Comparison of ENCODE assay signal across 15 cellular contexts in genomic region chr10:118692911-118693310, GRCh38.
DNase-seq lines count a peak whose midpoint lies in the region; ATAC-seq, FAIRE-seq and TF ChIP-seq lines count a peak whose summit lies in the region.
"Had no signal": no experiment of that assay in that cellular context is flagged by ENCODE, and none has a peak within 500 bp of the region (broad histone marks: within the 10 kb centered on the region; RNA-seq: fewer than 3 reads in every experiment).

No MANE protein-coding gene starts in this region.

- H3K4me3 Mint-ChIP-seq in activated CD8-positive, alpha-beta T cell treated with anti-CD3 and anti-CD28 coated beads, Interleukin-2, amount 10 ng/mL, durations not matched to agents 7 days and 5 days, result no peak overlapping the region
- H3K4me3 Mint-ChIP-seq: nephron progenitor cell had no signal

- no peak overlapping the region for H3K4me3 ChIP-seq in RWPE2 (ENCODE audit: severe bottlenecking)
- H3K4me3 ChIP-seq in sigmoid colon, result no peak overlapping the region
- H3K4me3 ChIP-seq: SJCRH30, tibial artery had no signal

- no peaks in the 10 kb centered on the region for H3K27me3 Mint-ChIP-seq in activated CD8-positive, alpha-beta T cell treated with anti-CD3 and anti-CD28 coated beads, Interleukin-2, amount 10 ng/mL, durations not matched to agents 7 days and 5 days (ENCODE audit: low read depth)

- H3K36me3 ChIP-seq in RWPE2 (ENCODE audit: low read depth) (peaks cover 58% of the 10 kb centered on the region), sigmoid colon (peaks cover 0 to 23% (median 6%) of the 10 kb centered on the region in 4 donors)

- TF ChIP-seq POLR2A in sigmoid colon (IDR thresholded peaks at IDR 0.05) (no peak), GM12892 (IDR thresholded peaks at IDR 0.05; ENCODE audit: low read depth, low read length) (no peak)

- no peak for TF ChIP-seq CTCF in RWPE2 (IDR thresholded peaks at IDR 0.05; ENCODE audit: poor library complexity, severe bottlenecking)
- no peak for TF ChIP-seq CTCF in sigmoid colon (IDR thresholded peaks at IDR 0.05)

- H3K27ac Mint-ChIP-seq in activated CD8-positive, alpha-beta T cell treated with anti-CD3 and anti-CD28 coated beads, Interleukin-2, amount 10 ng/mL, durations not matched to agents 7 days and 5 days, result no peak overlapping the region
- H3K27ac Mint-ChIP-seq: nephron progenitor cell had no signal

- WGBS in sigmoid colon, 2 donors, result 74 to 81% methylated on average over 3 of the region's 3 CpGs

- peak; percentile 90 for DNase-seq in GM04504 (ENCODE audit: low read depth)
- no peak for DNase-seq in RWPE2 (ENCODE audit: low spot score)
- DNase-seq in fibroblast of peridontal ligament (ENCODE audit: extremely low read depth), result peak; percentile 99
- no peak for DNase-seq in sigmoid colon
- no peak for DNase-seq in activated CD8-positive, alpha-beta T cell treated with anti-CD3 and anti-CD28 coated beads, Interleukin-2, amount 10 ng/mL, durations not matched to agents 7 days and 5 days
- DNase-seq in GM12892 (ENCODE audit: insufficient read length), result no peak
- no peak for DNase-seq in KBM-7
- DNase-seq: dermis blood vessel endothelial cell, DND-41, KG1, NCI-H2227 treated with DMSO at 0.1 percent for 48 hours, nephron progenitor cell, SJCRH30, tibial artery had no signal

- no peak for TF ChIP-seq EP300 in sigmoid colon (IDR thresholded peaks at IDR 0.05)

- in situ Hi-C loops in KBM-7 (cut with MboI; ENCODE audit: low pct_unique_long_range_greater_than_20kb, low sequenced_read_pairs), result no loop called here

- FAIRE-seq in GM12892 (lab: Jason Lieb, UNC), result no peak

- intact Hi-C loops in sigmoid colon (cut with DNase I), result loop anchor here (5.0 kb wide), 1 partner anchor 56 kb away; no protein-coding TSS in a partner anchor

- POLR2A ChIA-PET in activated CD8-positive, alpha-beta T cell treated with anti-CD3 and anti-CD28 coated beads, Interleukin-2, amount 10 ng/mL, durations not matched to agents 7 days and 5 days (lab: Charles Lee), result no interaction called here

- CTCF ChIA-PET in activated CD8-positive, alpha-beta T cell treated with anti-CD3 and anti-CD28 coated beads, Interleukin-2, amount 10 ng/mL, durations not matched to agents 7 days and 5 days (lab: Charles Lee), result interaction anchor here (1.7 kb wide), 1 partner anchor 28 kb away, joined by 6 read pairs; no protein-coding TSS in a partner anchor

- H3K27ac ChIP-seq in RWPE2 (ENCODE audit: poor library complexity, severe bottlenecking) (peak overlapping the region; percentile 28), sigmoid colon (peak overlapping the region; percentile 52 to 79 (median 76))
- H3K27ac ChIP-seq: SJCRH30, tibial artery had no signal

- peak; percentile 91 for ATAC-seq in RWPE2 (ENCODE audit: low read depth)
- no peak for ATAC-seq in activated CD8-positive, alpha-beta T cell treated with anti-CD3 and anti-CD28 coated beads, Interleukin-2, amount 10 ng/mL, durations not matched to agents 7 days and 5 days
- no peak for ATAC-seq in GM21390 (IDR thresholded peaks at IDR 0.05; ENCODE audit: unreplicated experiment)

- peaks cover 27% of the 10 kb centered on the region for H3K36me3 Mint-ChIP-seq in activated CD8-positive, alpha-beta T cell treated with anti-CD3 and anti-CD28 coated beads, Interleukin-2, amount 10 ng/mL, durations not matched to agents 7 days and 5 days (ENCODE audit: low read depth)

- H3K27me3 ChIP-seq in RWPE2 (ENCODE audit: insufficient read depth, poor library complexity, severe bottlenecking) (no peaks in the 10 kb centered on the region), sigmoid colon (no peaks in the 10 kb centered on the region)
- H3K27me3 ChIP-seq: SJCRH30, tibial artery had no signal

- no peaks in the 10 kb centered on the region for H3K9me3 ChIP-seq in RWPE2 (ENCODE audit: severe bottlenecking)
- no peaks in the 10 kb centered on the region for H3K9me3 ChIP-seq in sigmoid colon
- H3K9me3 ChIP-seq: SJCRH30, tibial artery had no signal

- H3K9me3 Mint-ChIP-seq in activated CD8-positive, alpha-beta T cell treated with anti-CD3 and anti-CD28 coated beads, Interleukin-2, amount 10 ng/mL, durations not matched to agents 7 days and 5 days (ENCODE audit: insufficient read depth), result no peaks in the 10 kb centered on the region
- H3K9me3 Mint-ChIP-seq: nephron progenitor cell had no signal

- H3K4me1 Mint-ChIP-seq in activated CD8-positive, alpha-beta T cell treated with anti-CD3 and anti-CD28 coated beads, Interleukin-2, amount 10 ng/mL, durations not matched to agents 7 days and 5 days (ENCODE audit: low read depth), result peaks cover 8% of the 10 kb centered on the region
- H3K4me1 Mint-ChIP-seq: nephron progenitor cell had no signal

- H3K4me1 ChIP-seq in RWPE2 (ENCODE audit: insufficient read depth, poor library complexity, severe bottlenecking), result peaks cover 4% of the 10 kb centered on the region
- peaks cover 0 to 51% (median 43%) of the 10 kb centered on the region in 4 donors for H3K4me1 ChIP-seq in sigmoid colon
- H3K4me1 ChIP-seq: SJCRH30 had no signal

Comparison
In these comparisons a context has a peak if more than half of its experiments do, and no peak if none do; other contexts are left out.
1. DNase-seq: peak in GM04504 (single experiment) and fibroblast of peridontal ligament (single experiment); none in RWPE2 (single experiment), sigmoid colon (single experiment), activated CD8-positive, alpha-beta T cell treated with anti-CD3 and anti-CD28 coated beads, Interleukin-2, amount 10 ng/mL, durations not matched to agents 7 days and 5 days (single experiment), GM12892 (single experiment) and KBM-7 (single experiment).